Comparison of ENCODE assay signal across 1 cellular context in the genomic region with DNA sequence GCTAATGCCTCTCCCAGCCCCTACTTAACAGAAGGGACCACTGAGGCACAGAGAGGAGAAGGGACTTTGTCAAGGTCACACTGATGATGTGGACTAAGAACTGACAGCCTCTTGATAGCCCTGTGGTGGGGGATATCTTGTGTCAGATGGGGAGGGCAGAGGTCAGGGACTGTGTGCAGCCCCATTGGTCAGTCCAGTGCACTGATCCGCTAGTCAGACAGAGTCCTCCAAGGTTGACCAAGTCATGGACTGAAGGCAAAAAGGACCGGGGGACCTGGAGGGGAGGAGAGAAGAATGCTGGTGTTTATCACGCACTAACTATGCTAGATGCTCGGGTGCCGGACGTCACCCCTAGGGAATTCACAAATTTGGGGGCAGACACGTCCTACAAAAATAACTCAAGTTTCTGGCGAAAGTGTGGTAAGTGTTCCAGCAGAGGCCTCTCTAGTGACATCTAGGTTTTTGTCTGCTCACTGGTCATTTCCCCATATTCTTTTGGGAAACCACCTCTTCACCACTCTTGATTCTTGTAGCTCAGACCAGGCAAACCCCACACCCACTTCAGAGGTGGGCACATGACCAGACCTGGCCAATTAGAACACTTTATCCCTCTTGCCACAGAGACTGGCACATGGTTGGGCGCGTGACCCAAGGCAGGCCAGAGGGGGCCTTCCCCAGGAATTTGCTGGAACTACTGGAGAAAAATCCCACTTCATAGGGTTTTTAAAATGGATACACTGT.
TF ChIP-seq lines count a peak whose summit lies in the region.

No MANE protein-coding gene starts in this region.

TF ChIP-seq in GM12878, 131 proteins besides CTCF, POLR2A, EP300 and RAD21 (continued from another document and continues in another):
- 0 out of 2 replicates have a peak, but pooled peaks have one; percentile 16 for TF ChIP-seq EED (IDR thresholded peaks at IDR 0.05; ENCODE audit: low read depth)
- no peak for TF ChIP-seq CBFB (IDR thresholded peaks at IDR 0.05; ENCODE audit: low read depth)
- 0 out of 2 replicates have a peak, but pooled peaks have one; percentile 22 for TF ChIP-seq WRNIP1 (IDR thresholded peaks at IDR 0.05; ENCODE audit: borderline replicate concordance, low read depth, low read length)
- no peak for TF ChIP-seq KAT2A (conservative IDR thresholded peaks at IDR 0.05; ENCODE audit: control insufficient read depth, low read depth, low read length)
- no peak for TF ChIP-seq NFIC (IDR thresholded peaks at IDR 0.05; ENCODE audit: low read depth, low read length)
- no peak for TF ChIP-seq TCF3 (IDR thresholded peaks at IDR 0.05; ENCODE audit: borderline replicate concordance, insufficient read depth, low read depth, low read length)
- TF ChIP-seq HCFC1 (IDR thresholded peaks at IDR 0.05; ENCODE audit: low read length) = no peak
- TF ChIP-seq MYC (IDR thresholded peaks at IDR 0.05; ENCODE audit: insufficient read depth, insufficient read length, insufficient replicate concordance, low read length, severe bottlenecking) = no peak
- TF ChIP-seq NR2C1 (IDR thresholded peaks at IDR 0.05) = no peak
- TF ChIP-seq SPI1 (IDR thresholded peaks at IDR 0.05; ENCODE audit: borderline replicate concordance, insufficient read depth, low read depth, low read length) = peak; percentile 43
- no peak for TF ChIP-seq PAX8 (IDR thresholded peaks at IDR 0.05)
- TF ChIP-seq ZBTB11 (CRISPR knock-in tag; IDR thresholded peaks at IDR 0.05) = no peak
- no peak for TF ChIP-seq MYB (IDR thresholded peaks at IDR 0.05; ENCODE audit: borderline replicate concordance, low read depth, low read length)
- no peak for TF ChIP-seq KDM1A (IDR thresholded peaks at IDR 0.05; ENCODE audit: borderline replicate concordance)
- 0 out of 2 replicates have a peak, but pooled peaks have one; percentile 27 for TF ChIP-seq DPF2 (IDR thresholded peaks at IDR 0.05)
- peak; percentile 98 for TF ChIP-seq RAD51 (IDR thresholded peaks at IDR 0.05)
- TF ChIP-seq YBX1 (IDR thresholded peaks at IDR 0.05) = no peak
- no peak for TF ChIP-seq TCF7 (IDR thresholded peaks at IDR 0.05; ENCODE audit: borderline replicate concordance)
- peak; percentile 76 for TF ChIP-seq RELA (IDR thresholded peaks at IDR 0.05; ENCODE audit: borderline replicate concordance, partially characterized antibody)
- TF ChIP-seq RFX5 (IDR thresholded peaks at IDR 0.05; ENCODE audit: low read depth, low read length) = no peak
- no peak for TF ChIP-seq FOXK2 (IDR thresholded peaks at IDR 0.05)
- TF ChIP-seq GATAD2B (conservative IDR thresholded peaks at IDR 0.05; ENCODE audit: low read depth) = no peak
- TF ChIP-seq, protein P1, sequence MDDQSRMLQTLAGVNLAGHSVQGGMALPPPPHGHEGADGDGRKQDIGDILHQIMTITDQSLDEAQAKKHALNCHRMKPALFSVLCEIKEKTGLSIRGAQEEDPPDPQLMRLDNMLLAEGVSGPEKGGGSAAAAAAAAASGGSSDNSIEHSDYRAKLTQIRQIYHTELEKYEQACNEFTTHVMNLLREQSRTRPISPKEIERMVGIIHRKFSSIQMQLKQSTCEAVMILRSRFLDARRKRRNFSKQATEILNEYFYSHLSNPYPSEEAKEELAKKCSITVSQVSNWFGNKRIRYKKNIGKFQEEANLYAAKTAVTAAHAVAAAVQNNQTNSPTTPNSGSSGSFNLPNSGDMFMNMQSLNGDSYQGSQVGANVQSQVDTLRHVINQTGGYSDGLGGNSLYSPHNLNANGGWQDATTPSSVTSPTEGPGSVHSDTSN (IDR thresholded peaks at IDR 0.05; ENCODE audit: insufficient replicate concordance, low read depth, low read length) = no peak
- no peak for TF ChIP-seq CUX1 (IDR thresholded peaks at IDR 0.05; ENCODE audit: insufficient replicate concordance, low read depth, low read length)
- no peak for TF ChIP-seq RBBP5 (conservative IDR thresholded peaks at IDR 0.05)
- TF ChIP-seq CHD1 (IDR thresholded peaks at IDR 0.05; ENCODE audit: low read depth, low read length) = no peak
- no peak for TF ChIP-seq BRCA1 (IDR thresholded peaks at IDR 0.05; ENCODE audit: low read depth, low read length)
- TF ChIP-seq, protein P2, sequence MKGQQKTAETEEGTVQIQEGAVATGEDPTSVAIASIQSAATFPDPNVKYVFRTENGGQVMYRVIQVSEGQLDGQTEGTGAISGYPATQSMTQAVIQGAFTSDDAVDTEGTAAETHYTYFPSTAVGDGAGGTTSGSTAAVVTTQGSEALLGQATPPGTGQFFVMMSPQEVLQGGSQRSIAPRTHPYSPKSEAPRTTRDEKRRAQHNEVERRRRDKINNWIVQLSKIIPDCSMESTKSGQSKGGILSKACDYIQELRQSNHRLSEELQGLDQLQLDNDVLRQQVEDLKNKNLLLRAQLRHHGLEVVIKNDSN (IDR thresholded peaks at IDR 0.05; ENCODE audit: borderline replicate concordance, extremely low read length, insufficient read depth, low read depth, low read length) = peak; percentile 88
- no peak for TF ChIP-seq IRF4 (IDR thresholded peaks at IDR 0.05; ENCODE audit: low read depth, low read length)
- no peak for TF ChIP-seq MTA3 (IDR thresholded peaks at IDR 0.05; ENCODE audit: borderline replicate concordance, low read length)
- TF ChIP-seq RB1 (IDR thresholded peaks at IDR 0.05; ENCODE audit: borderline replicate concordance) = no peak
- TF ChIP-seq BCL11A (IDR thresholded peaks at IDR 0.05; ENCODE audit: low read depth, low read length) = no peak
- TF ChIP-seq CBX5 (IDR thresholded peaks at IDR 0.05; ENCODE audit: low read depth) = no peak
- TF ChIP-seq RUNX3 (IDR thresholded peaks at IDR 0.05; ENCODE audit: low read length) = peak; percentile 62
- no peak for TF ChIP-seq SIX5 (IDR thresholded peaks at IDR 0.05; ENCODE audit: low read depth, low read length, severe bottlenecking)
- no peak for TF ChIP-seq YY1 (IDR thresholded peaks at IDR 0.05; ENCODE audit: low read depth, low read length)
- 0 out of 2 replicates have a peak, but pooled peaks have one; percentile 9 for TF ChIP-seq MLLT1 (IDR thresholded peaks at IDR 0.05)
- TF ChIP-seq HSF1 (IDR thresholded peaks at IDR 0.05; ENCODE audit: low read depth, low read length) = 0 out of 2 replicates have a peak, but pooled peaks have one; percentile 50
- TF ChIP-seq HDAC6 (IDR thresholded peaks at IDR 0.05; ENCODE audit: unreplicated experiment) = no peak
- TF ChIP-seq LARP7 (IDR thresholded peaks at IDR 0.05) = peak; percentile 44; the same call in 1 of the 2 replicates
- TF ChIP-seq BACH1 (IDR thresholded peaks at IDR 0.05; ENCODE audit: borderline replicate concordance) = no peak
- TF ChIP-seq ZZZ3 (IDR thresholded peaks at IDR 0.05; ENCODE audit: control insufficient read depth, insufficient read length, low read depth) = no peak
- peak; percentile 39; the same call in 1 of the 2 replicates for TF ChIP-seq CREM (IDR thresholded peaks at IDR 0.05; ENCODE audit: low read depth)
- TF ChIP-seq SKIL (IDR thresholded peaks at IDR 0.05; ENCODE audit: low read depth, poor library complexity, severe bottlenecking) = no peak
- no peak for TF ChIP-seq ZNF24 (IDR thresholded peaks at IDR 0.05)
- TF ChIP-seq CHD2 (IDR thresholded peaks at IDR 0.05; ENCODE audit: borderline replicate concordance, low read depth, low read length) = no peak
- peak; percentile 80 for TF ChIP-seq NR2F1 (conservative IDR thresholded peaks at IDR 0.05)
- TF ChIP-seq ZNF217 (IDR thresholded peaks at IDR 0.05) = no peak
- no peak for TF ChIP-seq JUNB (IDR thresholded peaks at IDR 0.05)
